ENCODE assay signal across 1 cellular context in the genomic region with DNA sequence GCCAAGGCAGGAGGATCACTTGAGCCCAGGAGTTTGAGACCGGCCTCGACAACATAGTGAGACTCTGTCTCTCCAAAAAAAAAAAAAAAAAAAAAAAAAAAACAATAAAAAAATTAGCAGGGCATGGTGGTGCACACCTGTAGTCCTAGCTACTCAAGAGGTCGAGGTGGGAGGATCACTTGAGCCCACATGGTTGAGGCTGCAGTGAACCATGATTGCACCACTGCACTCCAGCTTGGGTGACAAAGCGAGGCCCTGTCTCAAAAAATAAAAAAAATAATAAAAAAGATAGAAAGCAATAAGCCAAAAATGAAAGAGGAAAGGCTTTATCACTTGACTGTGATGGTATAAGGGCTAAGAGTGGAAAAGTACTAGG.
TF ChIP-seq lines count a peak whose summit lies in the region.

No MANE protein-coding gene starts in this region.

TF ChIP-seq in HepG2, 621 proteins besides CTCF, POLR2A, EP300 and RAD21:
- TF ChIP-seq ZNF460 (CRISPR knock-in tag; IDR thresholded peaks at IDR 0.05; ENCODE audit: borderline replicate concordance) = peak; percentile 70; the same call in 1 of the 2 replicates
- no peak for TF ChIP-seq ZNF761 (CRISPR knock-in tag; conservative IDR thresholded peaks at IDR 0.05)
TF ChIP-seq in HepG2: peak in this region for 1.
